1 cellular context compared by ENCODE assay signal in genomic region chr1:36136535-36136934, GRCh38.
TF ChIP-seq lines count a peak whose summit lies in the region.

No MANE protein-coding gene starts in this region.

TF ChIP-seq in WTC11, 78 proteins besides CTCF, POLR2A, EP300 and RAD21:
- TF ChIP-seq ZNF232 (CRISPR knock-in tag; IDR thresholded peaks at IDR 0.05) (no peak), ZNF317 (CRISPR knock-in tag; IDR thresholded peaks at IDR 0.05; ENCODE audit: borderline replicate concordance, low read depth) (no peak), STAT6 (CRISPR knock-in tag; conservative IDR thresholded peaks at IDR 0.05; ENCODE audit: low read depth) (no peak), E2F5 (CRISPR knock-in tag; IDR thresholded peaks at IDR 0.05) (no peak), USF2 (CRISPR knock-in tag; IDR thresholded peaks at IDR 0.05) (no peak)
- TF ChIP-seq, protein P1, sequence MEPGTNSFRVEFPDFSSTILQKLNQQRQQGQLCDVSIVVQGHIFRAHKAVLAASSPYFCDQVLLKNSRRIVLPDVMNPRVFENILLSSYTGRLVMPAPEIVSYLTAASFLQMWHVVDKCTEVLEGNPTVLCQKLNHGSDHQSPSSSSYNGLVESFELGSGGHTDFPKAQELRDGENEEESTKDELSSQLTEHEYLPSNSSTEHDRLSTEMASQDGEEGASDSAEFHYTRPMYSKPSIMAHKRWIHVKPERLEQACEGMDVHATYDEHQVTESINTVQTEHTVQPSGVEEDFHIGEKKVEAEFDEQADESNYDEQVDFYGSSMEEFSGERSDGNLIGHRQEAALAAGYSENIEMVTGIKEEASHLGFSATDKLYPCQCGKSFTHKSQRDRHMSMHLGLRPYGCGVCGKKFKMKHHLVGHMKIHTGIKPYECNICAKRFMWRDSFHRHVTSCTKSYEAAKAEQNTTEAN (CRISPR knock-in tag; IDR thresholded peaks at IDR 0.05), result no peak
- TF ChIP-seq, protein P2, sequence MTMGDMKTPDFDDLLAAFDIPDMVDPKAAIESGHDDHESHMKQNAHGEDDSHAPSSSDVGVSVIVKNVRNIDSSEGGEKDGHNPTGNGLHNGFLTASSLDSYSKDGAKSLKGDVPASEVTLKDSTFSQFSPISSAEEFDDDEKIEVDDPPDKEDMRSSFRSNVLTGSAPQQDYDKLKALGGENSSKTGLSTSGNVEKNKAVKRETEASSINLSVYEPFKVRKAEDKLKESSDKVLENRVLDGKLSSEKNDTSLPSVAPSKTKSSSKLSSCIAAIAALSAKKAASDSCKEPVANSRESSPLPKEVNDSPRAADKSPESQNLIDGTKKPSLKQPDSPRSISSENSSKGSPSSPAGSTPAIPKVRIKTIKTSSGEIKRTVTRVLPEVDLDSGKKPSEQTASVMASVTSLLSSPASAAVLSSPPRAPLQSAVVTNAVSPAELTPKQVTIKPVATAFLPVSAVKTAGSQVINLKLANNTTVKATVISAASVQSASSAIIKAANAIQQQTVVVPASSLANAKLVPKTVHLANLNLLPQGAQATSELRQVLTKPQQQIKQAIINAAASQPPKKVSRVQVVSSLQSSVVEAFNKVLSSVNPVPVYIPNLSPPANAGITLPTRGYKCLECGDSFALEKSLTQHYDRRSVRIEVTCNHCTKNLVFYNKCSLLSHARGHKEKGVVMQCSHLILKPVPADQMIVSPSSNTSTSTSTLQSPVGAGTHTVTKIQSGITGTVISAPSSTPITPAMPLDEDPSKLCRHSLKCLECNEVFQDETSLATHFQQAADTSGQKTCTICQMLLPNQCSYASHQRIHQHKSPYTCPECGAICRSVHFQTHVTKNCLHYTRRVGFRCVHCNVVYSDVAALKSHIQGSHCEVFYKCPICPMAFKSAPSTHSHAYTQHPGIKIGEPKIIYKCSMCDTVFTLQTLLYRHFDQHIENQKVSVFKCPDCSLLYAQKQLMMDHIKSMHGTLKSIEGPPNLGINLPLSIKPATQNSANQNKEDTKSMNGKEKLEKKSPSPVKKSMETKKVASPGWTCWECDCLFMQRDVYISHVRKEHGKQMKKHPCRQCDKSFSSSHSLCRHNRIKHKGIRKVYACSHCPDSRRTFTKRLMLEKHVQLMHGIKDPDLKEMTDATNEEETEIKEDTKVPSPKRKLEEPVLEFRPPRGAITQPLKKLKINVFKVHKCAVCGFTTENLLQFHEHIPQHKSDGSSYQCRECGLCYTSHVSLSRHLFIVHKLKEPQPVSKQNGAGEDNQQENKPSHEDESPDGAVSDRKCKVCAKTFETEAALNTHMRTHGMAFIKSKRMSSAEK (CRISPR knock-in tag; IDR thresholded peaks at IDR 0.05; ENCODE audit: borderline replicate concordance), result no peak
- TF ChIP-seq, protein P3, sequence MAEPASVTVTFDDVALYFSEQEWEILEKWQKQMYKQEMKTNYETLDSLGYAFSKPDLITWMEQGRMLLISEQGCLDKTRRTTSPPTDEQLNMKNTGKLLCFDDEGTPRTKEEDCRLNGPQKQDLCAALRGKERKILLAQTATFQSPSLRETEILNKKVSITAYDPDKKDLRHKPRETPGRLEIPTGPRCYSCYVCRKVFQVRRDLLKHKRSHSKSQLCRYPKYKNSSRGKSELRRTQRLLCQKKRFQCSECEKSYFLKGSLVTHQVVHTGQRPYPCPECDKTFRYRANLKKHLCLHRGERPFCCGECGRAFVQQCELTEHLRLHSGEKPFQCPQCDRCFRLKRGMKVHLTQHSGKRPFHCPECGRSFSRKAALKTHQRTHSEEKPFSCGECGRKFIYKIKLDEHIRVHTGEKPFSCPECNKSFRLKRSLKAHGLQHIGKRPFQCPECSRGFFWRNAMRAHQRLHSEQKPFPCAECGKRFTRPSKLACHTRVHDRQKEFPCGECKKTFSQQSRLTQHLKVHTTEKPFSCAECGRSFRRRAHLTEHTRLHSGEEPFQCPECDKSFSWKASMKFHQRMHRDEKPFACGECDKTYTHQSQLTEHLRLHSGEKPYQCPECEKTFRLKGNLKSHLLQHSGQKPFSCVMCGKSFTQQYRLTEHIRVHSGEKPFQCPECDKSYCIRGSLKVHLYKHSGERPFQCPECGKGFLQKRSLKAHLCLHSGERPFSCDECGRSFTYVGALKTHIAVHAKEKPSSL (CRISPR knock-in tag; conservative IDR thresholded peaks at IDR 0.05), result no peak
- TF ChIP-seq, protein P4, sequence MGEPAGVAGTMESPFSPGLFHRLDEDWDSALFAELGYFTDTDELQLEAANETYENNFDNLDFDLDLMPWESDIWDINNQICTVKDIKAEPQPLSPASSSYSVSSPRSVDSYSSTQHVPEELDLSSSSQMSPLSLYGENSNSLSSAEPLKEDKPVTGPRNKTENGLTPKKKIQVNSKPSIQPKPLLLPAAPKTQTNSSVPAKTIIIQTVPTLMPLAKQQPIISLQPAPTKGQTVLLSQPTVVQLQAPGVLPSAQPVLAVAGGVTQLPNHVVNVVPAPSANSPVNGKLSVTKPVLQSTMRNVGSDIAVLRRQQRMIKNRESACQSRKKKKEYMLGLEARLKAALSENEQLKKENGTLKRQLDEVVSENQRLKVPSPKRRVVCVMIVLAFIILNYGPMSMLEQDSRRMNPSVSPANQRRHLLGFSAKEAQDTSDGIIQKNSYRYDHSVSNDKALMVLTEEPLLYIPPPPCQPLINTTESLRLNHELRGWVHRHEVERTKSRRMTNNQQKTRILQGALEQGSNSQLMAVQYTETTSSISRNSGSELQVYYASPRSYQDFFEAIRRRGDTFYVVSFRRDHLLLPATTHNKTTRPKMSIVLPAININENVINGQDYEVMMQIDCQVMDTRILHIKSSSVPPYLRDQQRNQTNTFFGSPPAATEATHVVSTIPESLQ (CRISPR knock-in tag; IDR thresholded peaks at IDR 0.05), result no peak
